Comparison of ENCODE assay signal across 10 cellular contexts in genomic region chr1:168345939-168346338, GRCh38.
"Had no signal": no experiment of that assay in that cellular context is flagged by ENCODE, and none has a peak within 500 bp of the region (broad histone marks: within the 10 kb centered on the region; RNA-seq: fewer than 3 reads in every experiment).

No MANE protein-coding gene starts in this region.

- H3K36me3 Mint-ChIP-seq: IgD-negative memory B cell had no signal

- DNase-seq: GM23248, GOT3, H7, HFFc6 had no signal

- H3K27ac Mint-ChIP-seq: HFFc6, IgD-negative memory B cell had no signal

- H3K9me3 ChIP-seq: HAP-1 had no signal

- FAIRE-seq: HepG2, K562 had no signal

- H3K27ac ChIP-seq: GM23248, HL-60 had no signal

- H3K4me3 Mint-ChIP-seq: HFFc6 had no signal

- H3K36me3 ChIP-seq: HAP-1 had no signal

- H3K9me3 Mint-ChIP-seq: HFFc6 had no signal

- ATAC-seq: HCT116, HepG2, K562 had no signal

- H3K27me3 Mint-ChIP-seq: IgD-negative memory B cell had no signal
